In the genomic region with DNA sequence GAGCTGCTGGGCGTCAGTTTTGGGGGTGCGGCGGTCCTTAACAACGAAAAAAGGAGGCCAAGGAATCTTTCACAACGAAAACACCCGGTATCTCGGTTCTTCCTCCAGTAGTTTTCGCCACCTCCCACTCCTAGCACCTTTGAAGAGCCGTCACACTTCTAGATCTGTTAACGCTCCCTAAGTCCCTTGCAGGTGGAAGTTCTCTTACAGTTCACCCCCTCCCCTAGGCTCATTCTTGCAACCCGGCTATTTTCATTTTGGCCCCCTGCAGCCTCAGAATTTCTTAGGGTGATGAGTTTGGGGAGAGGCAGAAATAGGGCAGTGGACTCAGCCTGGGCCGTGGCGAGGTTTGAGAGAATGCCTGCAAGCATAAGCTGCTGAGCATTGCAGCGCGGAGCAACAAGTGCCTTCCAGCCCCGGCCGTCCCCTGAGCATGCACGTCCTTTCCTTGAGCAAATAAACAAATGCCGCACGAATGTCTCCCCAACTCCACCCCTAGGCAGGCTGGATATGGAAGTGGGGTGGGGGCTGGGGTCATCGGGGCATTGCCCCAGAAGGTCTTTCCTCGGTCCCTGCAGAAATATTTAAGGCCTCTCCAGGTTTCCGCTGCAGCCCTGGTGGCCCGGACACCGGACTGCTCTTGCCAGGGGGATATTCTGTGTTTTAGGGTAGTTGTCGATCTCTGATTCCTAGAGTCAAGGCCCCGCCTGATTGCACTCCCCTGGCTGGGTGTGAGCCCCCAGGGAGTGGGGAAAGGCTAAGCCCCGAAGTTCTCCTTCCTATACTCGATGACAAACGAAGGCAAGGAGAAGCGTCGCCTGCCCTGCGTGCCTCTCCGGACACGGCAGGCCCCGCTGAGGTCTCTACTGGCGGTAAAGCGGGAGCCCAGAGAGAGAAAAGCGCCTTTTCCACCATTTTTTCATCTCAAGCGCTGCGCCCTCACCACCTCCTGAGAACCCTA, we compare ENCODE assay signal across 12 cellular contexts. TPM values are rescaled to one million over a fixed set of nuclear protein-coding genes. Genes with fewer than 3 reads are reported as not detected.
DNase-seq lines count a peak whose midpoint lies in the region; ATAC-seq and TF ChIP-seq lines count a peak whose summit lies in the region.
"Had no signal": no experiment of that assay in that cellular context is flagged by ENCODE, and none has a peak within 500 bp of the region (broad histone marks: within the 10 kb centered on the region; RNA-seq: fewer than 3 reads in every experiment).

No MANE protein-coding gene starts in this region.

- CTCF ChIA-PET in CD8-positive, alpha-beta memory T cell (lab: Charles Lee), result no interaction called here

- intact Hi-C loops in mucosa of descending colon (cut with DNase I, micrococcal nuclease), result no loop called here

- H3K36me3 Mint-ChIP-seq in CD8-positive, alpha-beta memory T cell, result peaks cover 0 to 1% (median 0%) of the 10 kb centered on the region in 3 donors
- H3K36me3 Mint-ChIP-seq in naive thymus-derived CD8-positive, alpha-beta T cell, result peaks cover 0 to 5% (median 3%) of the 10 kb centered on the region in 3 donors

- no peaks in the 10 kb centered on the region for H3K36me3 ChIP-seq in CD8-positive, alpha-beta memory T cell (ENCODE audit: insufficient read depth, low read length)
- H3K36me3 ChIP-seq in H7 (replicated peaks; ENCODE audit: control insufficient read depth, insufficient read depth, low read length), result no peaks in the 10 kb centered on the region
- H3K36me3 ChIP-seq in adipocyte (ENCODE audit: control insufficient read depth, insufficient read depth, low read length, severe bottlenecking), result no peaks in the 10 kb centered on the region
- H3K36me3 ChIP-seq in mucosa of descending colon (ENCODE audit: low read depth), result no peaks in the 10 kb centered on the region
- H3K36me3 ChIP-seq: gastroesophageal sphincter had no signal

- no peak overlapping the region for H3K9ac ChIP-seq in adipocyte (ENCODE audit: low read length)

- H3K27me3 ChIP-seq in CD8-positive, alpha-beta memory T cell (ENCODE audit: insufficient read depth, low read length, poor library complexity, severe bottlenecking), result peaks cover 24% of the 10 kb centered on the region
- H3K27me3 ChIP-seq in H7 (ENCODE audit: control insufficient read depth, insufficient read depth, low read length) (peaks cover 85% of the 10 kb centered on the region), adipocyte (replicated peaks; ENCODE audit: control insufficient read depth, insufficient read depth, low read length) (peaks cover 69% of the 10 kb centered on the region)

- no peak for TF ChIP-seq CTCF in mucosa of descending colon (IDR thresholded peaks at IDR 0.05)

- H3K27me3 Mint-ChIP-seq in CD8-positive, alpha-beta memory T cell, result peaks cover 74 to 76% of the 10 kb centered on the region in 2 donors
- peaks cover 41 to 91% (median 80%) of the 10 kb centered on the region in 5 donors for H3K27me3 Mint-ChIP-seq in naive thymus-derived CD8-positive, alpha-beta T cell

- POLR2A ChIA-PET in CD8-positive, alpha-beta memory T cell (lab: Charles Lee), result no interaction called here
- POLR2A ChIA-PET in naive thymus-derived CD8-positive, alpha-beta T cell (lab: Charles Lee), result no interaction called here

- H3K27ac ChIP-seq in CD8-positive, alpha-beta memory T cell (ENCODE audit: low read depth, low read length), result no peak overlapping the region
- H3K27ac ChIP-seq: gastroesophageal sphincter had no signal

- H3K4me1 ChIP-seq in CD8-positive, alpha-beta memory T cell (ENCODE audit: insufficient read depth, low read length), result peaks cover 9% of the 10 kb centered on the region
- H3K4me1 ChIP-seq in adipocyte (ENCODE audit: control insufficient read depth, insufficient read depth, low read length) (peaks cover 5% of the 10 kb centered on the region), mucosa of descending colon (ENCODE audit: low read depth) (peaks cover 17% of the 10 kb centered on the region)

- H3K4me3 Mint-ChIP-seq in CD8-positive, alpha-beta memory T cell, result peak overlapping the region; percentile 43 to 80 (median 65)
- H3K4me3 Mint-ChIP-seq in naive thymus-derived CD8-positive, alpha-beta T cell, result peak overlapping the region; percentile 32 to 88 (median 66)

- H3K9me3 ChIP-seq in CD8-positive, alpha-beta memory T cell (ENCODE audit: low read length), result no peaks in the 10 kb centered on the region
- H3K9me3 ChIP-seq in adipocyte (ENCODE audit: control insufficient read depth, low read length) (peaks cover 3% of the 10 kb centered on the region), mucosa of descending colon (no peaks in the 10 kb centered on the region)
- H3K9me3 ChIP-seq: gastroesophageal sphincter had no signal

- no peak for DNase-seq in CD8-positive, alpha-beta memory T cell
- DNase-seq in H7, result peak; percentile 58
- peak; percentile 9 for DNase-seq in adipocyte (ENCODE audit: low read depth)
- peak in 1 of 10 donors; percentile 32 for DNase-seq in naive thymus-derived CD8-positive, alpha-beta T cell
- no peak for DNase-seq in effector CD8-positive, alpha-beta T cell (lab: John Stamatoyannopoulos, UW)
- no peak for DNase-seq in pons (ENCODE audit: low spot score)
- DNase-seq in mucosa of descending colon, result no peak
- DNase-seq in activated gamma-delta T cell treated with Interleukin-2 at 50 U/mL for 16 hours, result no peak
- DNase-seq: KBM-7, T1000 had no signal

- H3K4me1 Mint-ChIP-seq in CD8-positive, alpha-beta memory T cell, result peaks cover 32 to 50% (median 38%) of the 10 kb centered on the region in 3 donors
- peaks cover 16 to 49% (median 38%) of the 10 kb centered on the region in 4 donors for H3K4me1 Mint-ChIP-seq in naive thymus-derived CD8-positive, alpha-beta T cell

- H3K9me3 Mint-ChIP-seq in CD8-positive, alpha-beta memory T cell, result no peaks in the 10 kb centered on the region
- no peaks in the 10 kb centered on the region for H3K9me3 Mint-ChIP-seq in naive thymus-derived CD8-positive, alpha-beta T cell

- H3K27ac Mint-ChIP-seq in CD8-positive, alpha-beta memory T cell, result no peak overlapping the region
- H3K27ac Mint-ChIP-seq in naive thymus-derived CD8-positive, alpha-beta T cell, result no peak overlapping the region

- no peak overlapping the region for H3K4me3 ChIP-seq in CD8-positive, alpha-beta memory T cell (ENCODE audit: low read length)
- H3K4me3 ChIP-seq in H7 (ENCODE audit: insufficient read depth, low read depth, low read length), result peak overlapping the region; percentile 59
- H3K4me3 ChIP-seq in adipocyte (ENCODE audit: low read length), result no peak overlapping the region
- no peak overlapping the region for H3K4me3 ChIP-seq in mucosa of descending colon

- peak in 1 of 2 donors; percentile 17 for ATAC-seq in naive thymus-derived CD8-positive, alpha-beta T cell
- no peak for ATAC-seq in mucosa of descending colon

RNA-seq across cellular contexts. Expression of a gene that starts 1.6 kb away (rescaled TPM):
- total RNA-seq in CD8-positive, alpha-beta memory T cell, result not detected
- polyA plus RNA-seq in CD8-positive, alpha-beta memory T cell, result not detected
- total RNA-seq in H7 (2014; rRNA removed; shearing (Covaris generic)), result 0.83 and 1.1 TPM in 2 replicates
- total RNA-seq in naive thymus-derived CD8-positive, alpha-beta T cell, result not detected
- polyA plus RNA-seq in naive thymus-derived CD8-positive, alpha-beta T cell, result not detected
- total RNA-seq in mucosa of descending colon, result not detected
- total RNA-seq: G401, gastroesophageal sphincter had no signal

Comparison
In these comparisons a context has a peak if more than half of its experiments do, and no peak if none do; other contexts are left out.
1. DNase-seq: peak in H7 (single experiment) and adipocyte (single experiment); none in CD8-positive, alpha-beta memory T cell (0 of 5), effector CD8-positive, alpha-beta T cell (single experiment), pons (single experiment), mucosa of descending colon (0 of 3) and activated gamma-delta T cell treated with Interleukin-2 at 50 U/mL for 16 hours (single experiment).